19 cellular contexts compared by ENCODE assay signal in genomic region chr11:133078012-133078411, GRCh38.
A peak's percentile ranks its signal among the peaks of the same experiment; 100 is the strongest.
DNase-seq lines count a peak whose midpoint lies in the region; FAIRE-seq and TF ChIP-seq lines count a peak whose summit lies in the region.
"Had no signal": no experiment of that assay in that cellular context is flagged by ENCODE, and none has a peak within 500 bp of the region (broad histone marks: within the 10 kb centered on the region; RNA-seq: fewer than 3 reads in every experiment).

No MANE protein-coding gene starts in this region.

- no peak overlapping the region for H2BK5ac ChIP-seq in H1 (ENCODE audit: low read depth, low read length)

- no peaks in the 10 kb centered on the region for H3K36me3 ChIP-seq in H1 (ENCODE audit: control insufficient read depth in 2 of 4, insufficient read depth in 4 of 4, low read length in 3 of 4)
- H3K36me3 ChIP-seq: BE2C; BLaER1 treated with 17β-estradiol and CSF1 and Interleukin-3, amounts not matched to agents 10 nM and 100 nM had no signal

- no peak overlapping the region for H2AK5ac ChIP-seq in H1 (ENCODE audit: low read depth, low read length)

- TF ChIP-seq CTCF in H1 (IDR thresholded peaks at IDR 0.05; ENCODE audit: control extremely low read depth in 1 of 3, insufficient read depth in 1 of 3, low read depth in 1 of 3, low read length in 3 of 3) (no peak), osteocyte (IDR thresholded peaks at IDR 0.05) (no peak)

- no peak overlapping the region for H4K91ac ChIP-seq in H1 (replicated peaks; ENCODE audit: insufficient read length, low read length)

- no peak overlapping the region for H3K27ac ChIP-seq in H1 (ENCODE audit: low read depth, low read length)
- H3K27ac ChIP-seq: 22Rv1; BLaER1 treated with 17β-estradiol and CSF1 and Interleukin-3, amounts not matched to agents 10 nM and 100 nM; GM23248 had no signal

- TF ChIP-seq POLR2A in H1 (IDR thresholded peaks at IDR 0.05; ENCODE audit: control extremely low read depth in 1 of 2, low read depth in 2 of 2, low read length in 2 of 2) = no peak

- no peak overlapping the region for H4K5ac ChIP-seq in H1 (ENCODE audit: insufficient read length, low read depth, low read length)

- H3K9me3 Mint-ChIP-seq in osteocyte (ENCODE audit: unreplicated experiment) = no peaks in the 10 kb centered on the region
- H3K9me3 Mint-ChIP-seq: CD14-positive monocyte; CD4-positive, alpha-beta T cell; H9 had no signal

- H2AFZ ChIP-seq in H1 (ENCODE audit: low read length) = no peak overlapping the region

- H3K4me2 ChIP-seq in H1 (ENCODE audit: insufficient read depth in 1 of 2, low read depth in 2 of 2, low read length in 2 of 2) = no peak overlapping the region

- peak overlapping the region; percentile 90; the same call in 1 of the 2 replicates for H2BK15ac ChIP-seq in H1 (ENCODE audit: low read length)

- no peak overlapping the region for H3K27ac Mint-ChIP-seq in osteocyte (ENCODE audit: unreplicated experiment)
- H3K27ac Mint-ChIP-seq: CD14-positive monocyte; CD4-positive, alpha-beta T cell; CD8-positive, alpha-beta memory T cell; H9 had no signal

- H3K4ac ChIP-seq in H1 (replicated peaks; ENCODE audit: insufficient read length, low read depth, low read length) = no peak overlapping the region

- CTCF ChIA-PET in H1 (lab: Charles Lee; ENCODE audit: partially characterized antibody) = interaction anchor here (0.5 to 11.4 kb wide), 53 partner anchors 9 to 1396 kb away, joined by 3 to 102 read pairs (median 4); no protein-coding TSS in a partner anchor

- no peaks in the 10 kb centered on the region for H3K4me1 Mint-ChIP-seq in osteocyte (ENCODE audit: unreplicated experiment)
- H3K4me1 Mint-ChIP-seq: CD8-positive, alpha-beta memory T cell had no signal

- H3K4me1 ChIP-seq in H1 (replicated peaks in 1 of 4; ENCODE audit: control insufficient read depth in 3 of 4, insufficient read depth in 4 of 4, low read length in 3 of 4) = peaks cover 0 to 9% (median 5%) of the 10 kb centered on the region in 4 experiments; a peak in 5 of 7 replicates
- H3K4me1 ChIP-seq: BE2C had no signal

- FAIRE-seq in H1 (lab: Jason Lieb, UNC) = no peak
- FAIRE-seq: A204.1, GM19239 had no signal

- POLR2A ChIA-PET in H1 (lab: Charles Lee; ENCODE audit: partially characterized antibody) = interaction anchor here (0.7 to 1.5 kb wide), 3 partner anchors 8 to 754 kb away, joined by 3 to 6 read pairs (median 3); no protein-coding TSS in a partner anchor

- no peak overlapping the region for H3K56ac ChIP-seq in H1 (replicated peaks; ENCODE audit: insufficient read length, low read depth, low read length)

- no peak overlapping the region for H4K8ac ChIP-seq in H1 (ENCODE audit: extremely low read depth, insufficient read depth, low read length)

- WGBS in H1 (ENCODE audit: extremely low coverage in 1 of 2, insufficient coverage in 1 of 2, insufficient read length in 1 of 2, insufficient replicate concordance in 2 of 2, low coverage in 1 of 2, low lambda C conversion rate in 2 of 2, missing lambda C conversion rate in 1 of 2), 2 experiments = 83% methylated on average over 16 of the region's 16 CpGs; no CpG with 5 or more reads in 1 of the 2 experiments

- no peak overlapping the region for H3K18ac ChIP-seq in H1 (ENCODE audit: extremely low read depth, low read length)

- no peaks in the 10 kb centered on the region; a peak in 1 of 7 replicates for H3K27me3 ChIP-seq in H1 (replicated peaks in 1 of 4; ENCODE audit: control insufficient read depth in 3 of 4, extremely low read depth in 1 of 4, insufficient read depth in 3 of 4, low read length in 3 of 4)

- H3K79me2 ChIP-seq in H1 (ENCODE audit: control insufficient read depth in 1 of 2, insufficient read depth in 2 of 2, low read length in 2 of 2) = no peaks in the 10 kb centered on the region

- no peak overlapping the region for H2BK20ac ChIP-seq in H1 (ENCODE audit: low read length)

- peak overlapping the region; percentile 45; the same call in 1 of the 2 replicates for H2BK12ac ChIP-seq in H1 (ENCODE audit: low read depth, low read length)

- H3K4me3 ChIP-seq in H1 (ENCODE audit: extremely low read depth in 1 of 4, insufficient read depth in 2 of 4, low read depth in 3 of 4, low read length in 4 of 4) = no peak overlapping the region
- H3K4me3 ChIP-seq: BLaER1 treated with 17β-estradiol and CSF1 and Interleukin-3, amounts not matched to agents 10 nM and 100 nM; GM12878; GM23248 had no signal

- H4K20me1 ChIP-seq in H1 (replicated peaks in 1 of 2; ENCODE audit: control insufficient read depth in 1 of 2, insufficient read depth in 2 of 2, low read length in 2 of 2) = no peaks in the 10 kb centered on the region

- H3K9ac ChIP-seq in H1 (replicated peaks in 1 of 4; ENCODE audit: extremely low read depth in 1 of 4, low read depth in 3 of 4, low read length in 3 of 4) = no peak overlapping the region
- H3K9ac ChIP-seq: BLaER1 treated with 17β-estradiol and CSF1 and Interleukin-3, amounts not matched to agents 10 nM and 100 nM; GM23248 had no signal

- H2BK120ac ChIP-seq in H1 (replicated peaks; ENCODE audit: low read depth, low read length) = no peak overlapping the region

- peaks cover 50% of the 10 kb centered on the region for H3K27me3 Mint-ChIP-seq in osteocyte (ENCODE audit: unreplicated experiment)

- H3K79me1 ChIP-seq in H1 (ENCODE audit: low read depth, low read length) = no peaks in the 10 kb centered on the region

- no peaks in the 10 kb centered on the region for H3K9me3 ChIP-seq in H1 (ENCODE audit: insufficient read depth in 2 of 2, low read depth in 1 of 2, low read length in 1 of 2)
- H3K9me3 ChIP-seq: BE2C; BLaER1 treated with 17β-estradiol and CSF1 and Interleukin-3, amounts not matched to agents 10 nM and 100 nM had no signal

- no peak overlapping the region for H3K23ac ChIP-seq in H1 (ENCODE audit: insufficient read length)

- H3K14ac ChIP-seq in H1 (ENCODE audit: insufficient read length) = no peak overlapping the region

- no peak for TF ChIP-seq RAD21 in H1 (IDR thresholded peaks at IDR 0.05 in 1 of 2, conservative IDR thresholded peaks at IDR 0.05 in 1 of 2; ENCODE audit: low read depth in 2 of 2, low read length in 2 of 2)

- TF ChIP-seq EP300 in H1 (IDR thresholded peaks at IDR 0.05; ENCODE audit: borderline replicate concordance in 1 of 2, low read depth in 2 of 2, low read length in 2 of 2) = no peak

- no peaks in the 10 kb centered on the region for H3K36me3 Mint-ChIP-seq in osteocyte (ENCODE audit: unreplicated experiment)
- H3K36me3 Mint-ChIP-seq: CD14-positive monocyte; CD8-positive, alpha-beta memory T cell had no signal

- peaks cover 1% of the 10 kb centered on the region; the same call in 1 of the 2 replicates for H3K23me2 ChIP-seq in H1 (ENCODE audit: low read depth, low read length)

- no peak overlapping the region for H3K4me3 Mint-ChIP-seq in osteocyte (ENCODE audit: unreplicated experiment)
- H3K4me3 Mint-ChIP-seq: CD14-positive monocyte; CD4-positive, alpha-beta T cell; CD8-positive, alpha-beta memory T cell; H9 had no signal

- DNase-seq in DMS53 (lab: John Stamatoyannopoulos, UW) (peak; percentile 27), DMS53 treated with DMSO at 0.1 percent for 48 hours (lab: John Stamatoyannopoulos, UW; ENCODE audit: unreplicated experiment) (no peak), NCI-H748 (lab: John Stamatoyannopoulos, UW; ENCODE audit: unreplicated experiment) (peak; percentile 29), NCI-H748 treated with DMSO at 0.1 percent for 48 hours (lab: John Stamatoyannopoulos, UW) (no peak), H1 (ENCODE audit: low read depth in 1 of 2, low spot score in 2 of 2) (no peak), osteocyte (ENCODE audit: extremely low spot score, unreplicated experiment) (no peak), AG08396 (ENCODE audit: low spot score) (no peak)
- DNase-seq: CD4-positive, alpha-beta T cell; CD8-positive, alpha-beta memory T cell; DMS79 had no signal

TF ChIP-seq in H1, 55 proteins besides CTCF, POLR2A, EP300 and RAD21:
- TF ChIP-seq YY1 (IDR thresholded peaks at IDR 0.05; ENCODE audit: low read depth, low read length) = no peak
- TF ChIP-seq SP4 (IDR thresholded peaks at IDR 0.05; ENCODE audit: low read length) = no peak
- no peak for TF ChIP-seq FOSL1 (IDR thresholded peaks at IDR 0.05; ENCODE audit: insufficient read depth, low read depth, low read length)
- TF ChIP-seq RBBP5 (IDR thresholded peaks at IDR 0.05; ENCODE audit: borderline replicate concordance, low read depth, low read length) = no peak
- TF ChIP-seq BRCA1 (IDR thresholded peaks at IDR 0.05; ENCODE audit: low read depth, low read length) = no peak
- TF ChIP-seq NRF1 (IDR thresholded peaks at IDR 0.05; ENCODE audit: low read depth, low read length) = no peak
- no peak for TF ChIP-seq SAP30 (IDR thresholded peaks at IDR 0.05; ENCODE audit: insufficient read depth, insufficient replicate concordance, low read length)
- no peak for TF ChIP-seq CHD2 (IDR thresholded peaks at IDR 0.05; ENCODE audit: low read length)

Comparison
In these comparisons a context has a peak if more than half of its experiments do, and no peak if none do; other contexts are left out.
1. DNase-seq: peak in DMS53 (single experiment) and NCI-H748 (single experiment); none in DMS53 treated with DMSO at 0.1 percent for 48 hours (single experiment), NCI-H748 treated with DMSO at 0.1 percent for 48 hours (single experiment), H1 (0 of 2), osteocyte (single experiment) and AG08396 (single experiment).